ENCODE assay signal across 1 cellular context in genomic region chr3:172750368-172751187, GRCh38.
TF ChIP-seq lines count a peak whose summit lies in the region.

TSS of gene ECT2 (plus strand) at chr3:172750726. CDS start at chr3:172754531, 3,805 bp downstream.

TF ChIP-seq in GM23338, 12 proteins besides CTCF, POLR2A, EP300 and RAD21:
- TF ChIP-seq ZNF462 (CRISPR knock-in tag; IDR thresholded peaks at IDR 0.05) (no peak), EZH2phosphoT487 (IDR thresholded peaks at IDR 0.05; ENCODE audit: unreplicated experiment) (no peak), CREB1 (CRISPR knock-in tag; IDR thresholded peaks at IDR 0.05; ENCODE audit: low read depth) (0 out of 2 replicates have a peak, but pooled peaks have one; percentile 5), STAT1 (IDR thresholded peaks at IDR 0.05; ENCODE audit: unreplicated experiment) (no peak), ZNF331 (CRISPR knock-in tag; IDR thresholded peaks at IDR 0.05; ENCODE audit: low read depth) (no peak), JUNB (IDR thresholded peaks at IDR 0.05; ENCODE audit: unreplicated experiment) (no peak), POLR2AphosphoS5 (IDR thresholded peaks at IDR 0.05; ENCODE audit: low read depth) (peak; percentile 92), NANOG (IDR thresholded peaks at IDR 0.05; ENCODE audit: borderline replicate concordance) (no peak), ZNF114 (CRISPR knock-in tag; IDR thresholded peaks at IDR 0.05) (no peak), ETS1 (IDR thresholded peaks at IDR 0.05) (peak; percentile 59), EZH2 (IDR thresholded peaks at IDR 0.05; ENCODE audit: low read depth, unreplicated experiment) (no peak)
- TF ChIP-seq, protein P1, sequence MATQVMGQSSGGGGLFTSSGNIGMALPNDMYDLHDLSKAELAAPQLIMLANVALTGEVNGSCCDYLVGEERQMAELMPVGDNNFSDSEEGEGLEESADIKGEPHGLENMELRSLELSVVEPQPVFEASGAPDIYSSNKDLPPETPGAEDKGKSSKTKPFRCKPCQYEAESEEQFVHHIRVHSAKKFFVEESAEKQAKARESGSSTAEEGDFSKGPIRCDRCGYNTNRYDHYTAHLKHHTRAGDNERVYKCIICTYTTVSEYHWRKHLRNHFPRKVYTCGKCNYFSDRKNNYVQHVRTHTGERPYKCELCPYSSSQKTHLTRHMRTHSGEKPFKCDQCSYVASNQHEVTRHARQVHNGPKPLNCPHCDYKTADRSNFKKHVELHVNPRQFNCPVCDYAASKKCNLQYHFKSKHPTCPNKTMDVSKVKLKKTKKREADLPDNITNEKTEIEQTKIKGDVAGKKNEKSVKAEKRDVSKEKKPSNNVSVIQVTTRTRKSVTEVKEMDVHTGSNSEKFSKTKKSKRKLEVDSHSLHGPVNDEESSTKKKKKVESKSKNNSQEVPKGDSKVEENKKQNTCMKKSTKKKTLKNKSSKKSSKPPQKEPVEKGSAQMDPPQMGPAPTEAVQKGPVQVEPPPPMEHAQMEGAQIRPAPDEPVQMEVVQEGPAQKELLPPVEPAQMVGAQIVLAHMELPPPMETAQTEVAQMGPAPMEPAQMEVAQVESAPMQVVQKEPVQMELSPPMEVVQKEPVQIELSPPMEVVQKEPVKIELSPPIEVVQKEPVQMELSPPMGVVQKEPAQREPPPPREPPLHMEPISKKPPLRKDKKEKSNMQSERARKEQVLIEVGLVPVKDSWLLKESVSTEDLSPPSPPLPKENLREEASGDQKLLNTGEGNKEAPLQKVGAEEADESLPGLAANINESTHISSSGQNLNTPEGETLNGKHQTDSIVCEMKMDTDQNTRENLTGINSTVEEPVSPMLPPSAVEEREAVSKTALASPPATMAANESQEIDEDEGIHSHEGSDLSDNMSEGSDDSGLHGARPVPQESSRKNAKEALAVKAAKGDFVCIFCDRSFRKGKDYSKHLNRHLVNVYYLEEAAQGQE (IDR thresholded peaks at IDR 0.05; ENCODE audit: unreplicated experiment): peak; percentile 10
